Comparison of ENCODE assay signal across 1 cellular context in the genomic region with DNA sequence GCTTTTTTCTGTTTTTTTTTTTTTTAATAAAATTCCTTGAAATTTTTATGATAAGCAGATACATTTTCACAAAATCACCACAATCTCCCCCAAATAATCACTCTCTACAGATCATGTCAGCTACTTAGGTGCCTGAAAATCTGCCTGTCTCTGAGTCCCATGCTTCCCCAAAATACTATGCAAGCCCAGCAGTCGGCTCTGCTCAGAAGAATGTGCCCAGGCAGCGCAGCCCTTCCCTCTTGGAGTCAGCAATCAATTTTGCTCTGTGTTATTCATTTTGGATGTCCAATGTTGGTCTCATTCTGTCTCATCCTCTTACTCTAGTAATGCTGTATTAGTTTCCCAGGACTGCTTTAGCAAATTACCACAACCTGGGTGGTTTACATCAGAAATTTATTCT.
TF ChIP-seq lines count a peak whose summit lies in the region.

No MANE protein-coding gene starts in this region.

TF ChIP-seq in GM23338, 12 proteins besides CTCF, POLR2A, EP300 and RAD21:
- TF ChIP-seq, protein P1, sequence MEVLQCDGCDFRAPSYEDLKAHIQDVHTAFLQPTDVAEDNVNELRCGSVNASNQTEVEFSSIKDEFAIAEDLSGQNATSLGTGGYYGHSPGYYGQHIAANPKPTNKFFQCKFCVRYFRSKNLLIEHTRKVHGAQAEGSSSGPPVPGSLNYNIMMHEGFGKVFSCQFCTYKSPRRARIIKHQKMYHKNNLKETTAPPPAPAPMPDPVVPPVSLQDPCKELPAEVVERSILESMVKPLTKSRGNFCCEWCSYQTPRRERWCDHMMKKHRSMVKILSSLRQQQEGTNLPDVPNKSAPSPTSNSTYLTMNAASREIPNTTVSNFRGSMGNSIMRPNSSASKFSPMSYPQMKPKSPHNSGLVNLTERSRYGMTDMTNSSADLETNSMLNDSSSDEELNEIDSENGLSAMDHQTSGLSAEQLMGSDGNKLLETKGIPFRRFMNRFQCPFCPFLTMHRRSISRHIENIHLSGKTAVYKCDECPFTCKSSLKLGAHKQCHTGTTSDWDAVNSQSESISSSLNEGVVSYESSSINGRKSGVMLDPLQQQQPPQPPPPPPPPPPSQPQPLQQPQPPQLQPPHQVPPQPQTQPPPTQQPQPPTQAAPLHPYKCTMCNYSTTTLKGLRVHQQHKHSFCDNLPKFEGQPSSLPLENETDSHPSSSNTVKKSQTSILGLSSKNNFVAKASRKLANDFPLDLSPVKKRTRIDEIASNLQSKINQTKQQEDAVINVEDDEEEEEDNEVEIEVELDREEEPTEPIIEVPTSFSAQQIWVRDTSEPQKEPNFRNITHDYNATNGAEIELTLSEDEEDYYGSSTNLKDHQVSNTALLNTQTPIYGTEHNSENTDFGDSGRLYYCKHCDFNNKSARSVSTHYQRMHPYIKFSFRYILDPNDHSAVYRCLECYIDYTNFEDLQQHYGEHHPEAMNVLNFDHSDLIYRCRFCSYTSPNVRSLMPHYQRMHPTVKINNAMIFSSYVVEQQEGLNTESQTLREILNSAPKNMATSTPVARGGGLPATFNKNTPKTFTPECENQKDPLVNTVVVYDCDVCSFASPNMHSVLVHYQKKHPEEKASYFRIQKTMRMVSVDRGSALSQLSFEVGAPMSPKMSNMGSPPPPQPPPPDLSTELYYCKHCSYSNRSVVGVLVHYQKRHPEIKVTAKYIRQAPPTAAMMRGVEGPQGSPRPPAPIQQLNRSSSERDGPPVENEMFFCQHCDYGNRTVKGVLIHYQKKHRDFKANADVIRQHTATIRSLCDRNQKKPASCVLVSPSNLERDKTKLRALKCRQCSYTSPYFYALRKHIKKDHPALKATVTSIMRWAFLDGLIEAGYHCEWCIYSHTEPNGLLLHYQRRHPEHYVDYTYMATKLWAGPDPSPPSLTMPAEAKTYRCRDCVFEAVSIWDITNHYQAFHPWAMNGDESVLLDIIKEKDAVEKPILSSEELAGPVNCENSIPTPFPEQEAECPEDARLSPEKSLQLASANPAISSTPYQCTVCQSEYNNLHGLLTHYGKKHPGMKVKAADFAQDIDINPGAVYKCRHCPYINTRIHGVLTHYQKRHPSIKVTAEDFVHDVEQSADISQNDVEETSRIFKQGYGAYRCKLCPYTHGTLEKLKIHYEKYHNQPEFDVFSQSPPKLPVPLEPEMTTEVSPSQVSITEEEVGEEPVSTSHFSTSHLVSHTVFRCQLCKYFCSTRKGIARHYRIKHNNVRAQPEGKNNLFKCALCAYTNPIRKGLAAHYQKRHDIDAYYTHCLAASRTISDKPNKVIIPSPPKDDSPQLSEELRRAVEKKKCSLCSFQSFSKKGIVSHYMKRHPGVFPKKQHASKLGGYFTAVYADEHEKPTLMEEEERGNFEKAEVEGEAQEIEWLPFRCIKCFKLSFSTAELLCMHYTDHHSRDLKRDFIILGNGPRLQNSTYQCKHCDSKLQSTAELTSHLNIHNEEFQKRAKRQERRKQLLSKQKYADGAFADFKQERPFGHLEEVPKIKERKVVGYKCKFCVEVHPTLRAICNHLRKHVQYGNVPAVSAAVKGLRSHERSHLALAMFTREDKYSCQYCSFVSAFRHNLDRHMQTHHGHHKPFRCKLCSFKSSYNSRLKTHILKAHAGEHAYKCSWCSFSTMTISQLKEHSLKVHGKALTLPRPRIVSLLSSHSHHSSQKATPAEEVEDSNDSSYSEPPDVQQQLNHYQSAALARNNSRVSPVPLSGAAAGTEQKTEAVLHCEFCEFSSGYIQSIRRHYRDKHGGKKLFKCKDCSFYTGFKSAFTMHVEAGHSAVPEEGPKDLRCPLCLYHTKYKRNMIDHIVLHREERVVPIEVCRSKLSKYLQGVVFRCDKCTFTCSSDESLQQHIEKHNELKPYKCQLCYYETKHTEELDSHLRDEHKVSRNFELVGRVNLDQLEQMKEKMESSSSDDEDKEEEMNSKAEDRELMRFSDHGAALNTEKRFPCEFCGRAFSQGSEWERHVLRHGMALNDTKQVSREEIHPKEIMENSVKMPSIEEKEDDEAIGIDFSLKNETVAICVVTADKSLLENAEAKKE (CRISPR knock-in tag; IDR thresholded peaks at IDR 0.05): no peak
